9 cellular contexts compared by ENCODE assay signal in the genomic region with DNA sequence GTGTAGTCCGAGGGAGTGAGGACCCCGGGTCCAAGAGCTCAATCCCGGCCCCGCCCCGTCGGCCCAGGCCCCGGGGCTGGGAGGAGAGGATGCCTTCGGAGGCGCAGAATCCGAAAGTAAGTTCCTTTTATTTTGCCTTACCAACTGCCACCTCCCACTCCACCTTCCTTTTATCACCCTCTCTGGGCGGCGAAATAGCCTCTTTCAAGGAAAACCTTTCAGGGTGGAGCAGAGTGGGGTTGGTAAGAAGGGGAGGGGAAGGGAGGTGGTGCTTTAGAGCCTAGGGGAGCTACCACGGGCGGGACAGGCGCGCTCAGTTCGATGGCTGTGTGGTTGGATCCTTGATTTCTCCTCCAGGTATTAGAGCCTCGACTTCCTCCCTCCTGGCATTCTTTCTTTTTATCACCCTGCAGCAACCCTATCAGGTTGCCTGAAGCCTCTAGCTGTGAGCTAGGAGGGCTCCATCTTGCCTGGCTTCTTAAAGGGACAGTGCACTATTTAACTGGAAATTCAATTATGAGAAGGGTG.
DNase-seq lines count a peak whose midpoint lies in the region; ATAC-seq and TF ChIP-seq lines count a peak whose summit lies in the region.
"Had no signal": no experiment of that assay in that cellular context is flagged by ENCODE, and none has a peak within 500 bp of the region (broad histone marks: within the 10 kb centered on the region; RNA-seq: fewer than 3 reads in every experiment).

No MANE protein-coding gene starts in this region.

- H3K4me3 ChIP-seq in body of pancreas, result peak overlapping the region; percentile 32 to 62
- H3K4me3 ChIP-seq in skin epidermis, result peak overlapping the region; percentile 50 to 67 (median 59)

- no peak for TF ChIP-seq CTCF in body of pancreas (IDR thresholded peaks at IDR 0.05)

- CTCF ChIA-PET in HEK293T (lab: Yijun Ruan, JAX), result no interaction called here

- H3K9me3 ChIP-seq in body of pancreas, result no peaks in the 10 kb centered on the region

- WGBS in body of pancreas, 2 donors, result 0% methylated on average over 14 to 18 of the region's 18 CpGs

- no peaks in the 10 kb centered on the region for H3K27me3 ChIP-seq in body of pancreas

- H3K36me3 ChIP-seq in body of pancreas (replicated peaks in 1 of 2; ENCODE audit: insufficient read depth in 1 of 2, low read depth in 2 of 2), result no peaks in the 10 kb centered on the region

- no peak for TF ChIP-seq POLR2A in body of pancreas (IDR thresholded peaks at IDR 0.05)

- intact Hi-C loops in body of pancreas (cut with DNase I), result no loop called here

- POLR2A ChIA-PET in HEK293T (lab: Yijun Ruan, JAX), result no interaction called here

- H3K4me1 ChIP-seq in body of pancreas, result peaks cover 6% of the 10 kb centered on the region

- H3K27ac ChIP-seq in body of pancreas, result peak overlapping the region in 1 of 4 donors; percentile 69
- H3K27ac ChIP-seq in skin epidermis, result peak overlapping the region in 20 of 21 experiments; percentile 44 to 87 (median 78)
- H3K27ac ChIP-seq: 22Rv1 had no signal

- DNase-seq in DMS 273 (lab: John Stamatoyannopoulos, UW; ENCODE audit: unreplicated experiment), result peak; percentile 4
- no peak for DNase-seq in DMS 273 treated with DMSO at 0.1 percent for 48 hours (lab: John Stamatoyannopoulos, UW)
- peak; percentile 8 for DNase-seq in HEK293T (ENCODE audit: extremely low spot score)
- DNase-seq in NCI-H748 treated with DMSO at 0.1 percent for 48 hours (lab: John Stamatoyannopoulos, UW), result peak; percentile 23
- DNase-seq in body of pancreas, result peak in 2 of 4 donors; percentile 5 to 25
- peak; percentile 31 for DNase-seq in iPS-NIHi7 (ENCODE audit: extremely low spot score)
- DNase-seq in NCI-H524 treated with DMSO at 0.1 percent for 48 hours (lab: John Stamatoyannopoulos, UW), result no peak

- peak; percentile 42 for ATAC-seq in body of pancreas

TF ChIP-seq in HEK293T, 16 proteins besides CTCF, POLR2A, EP300 and RAD21:
- TF ChIP-seq CTBP1 (IDR thresholded peaks at IDR 0.05; ENCODE audit: borderline replicate concordance), result no peak
- TF ChIP-seq, protein P1, sequence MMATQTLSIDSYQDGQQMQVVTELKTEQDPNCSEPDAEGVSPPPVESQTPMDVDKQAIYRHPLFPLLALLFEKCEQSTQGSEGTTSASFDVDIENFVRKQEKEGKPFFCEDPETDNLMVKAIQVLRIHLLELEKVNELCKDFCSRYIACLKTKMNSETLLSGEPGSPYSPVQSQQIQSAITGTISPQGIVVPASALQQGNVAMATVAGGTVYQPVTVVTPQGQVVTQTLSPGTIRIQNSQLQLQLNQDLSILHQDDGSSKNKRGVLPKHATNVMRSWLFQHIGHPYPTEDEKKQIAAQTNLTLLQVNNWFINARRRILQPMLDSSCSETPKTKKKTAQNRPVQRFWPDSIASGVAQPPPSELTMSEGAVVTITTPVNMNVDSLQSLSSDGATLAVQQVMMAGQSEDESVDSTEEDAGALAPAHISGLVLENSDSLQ (IDR thresholded peaks at IDR 0.05), result no peak
- TF ChIP-seq ZNF384 (IDR thresholded peaks at IDR 0.05), result no peak
- no peak for TF ChIP-seq TARDBP (IDR thresholded peaks at IDR 0.05)
- TF ChIP-seq L3MBTL2 (conservative IDR thresholded peaks at IDR 0.05), result no peak
- no peak for TF ChIP-seq FOXM1 (IDR thresholded peaks at IDR 0.05; ENCODE audit: borderline replicate concordance)
- no peak for TF ChIP-seq ELF4 (IDR thresholded peaks at IDR 0.05)
- no peak for TF ChIP-seq BHLHE40 (IDR thresholded peaks at IDR 0.05; ENCODE audit: borderline replicate concordance)
- no peak for TF ChIP-seq SUZ12 (IDR thresholded peaks at IDR 0.05)
- TF ChIP-seq FOXA1 (IDR thresholded peaks at IDR 0.05), result no peak
- no peak for TF ChIP-seq NFRKB (IDR thresholded peaks at IDR 0.05)
- no peak for TF ChIP-seq HDGF (IDR thresholded peaks at IDR 0.05; ENCODE audit: borderline replicate concordance)
- no peak for TF ChIP-seq SP1 (IDR thresholded peaks at IDR 0.05)
- no peak for TF ChIP-seq ARNT (IDR thresholded peaks at IDR 0.05)
- no peak for TF ChIP-seq LEF1 (IDR thresholded peaks at IDR 0.05; ENCODE audit: borderline replicate concordance)

Comparison
In these comparisons a context has a peak if more than half of its experiments do, and no peak if none do; other contexts are left out.
1. DNase-seq: peak in DMS 273 (single experiment), HEK293T (single experiment), NCI-H748 treated with DMSO at 0.1 percent for 48 hours (single experiment) and iPS-NIHi7 (single experiment); none in DMS 273 treated with DMSO at 0.1 percent for 48 hours (single experiment) and NCI-H524 treated with DMSO at 0.1 percent for 48 hours (single experiment).